ENCODE assay signal across 1 cellular context in genomic region chr19:30857388-30857787, GRCh38.
TF ChIP-seq lines count a peak whose summit lies in the region.

No MANE protein-coding gene starts in this region.

TF ChIP-seq in GM23338, 12 proteins besides CTCF, POLR2A, EP300 and RAD21:
- TF ChIP-seq, protein P1, sequence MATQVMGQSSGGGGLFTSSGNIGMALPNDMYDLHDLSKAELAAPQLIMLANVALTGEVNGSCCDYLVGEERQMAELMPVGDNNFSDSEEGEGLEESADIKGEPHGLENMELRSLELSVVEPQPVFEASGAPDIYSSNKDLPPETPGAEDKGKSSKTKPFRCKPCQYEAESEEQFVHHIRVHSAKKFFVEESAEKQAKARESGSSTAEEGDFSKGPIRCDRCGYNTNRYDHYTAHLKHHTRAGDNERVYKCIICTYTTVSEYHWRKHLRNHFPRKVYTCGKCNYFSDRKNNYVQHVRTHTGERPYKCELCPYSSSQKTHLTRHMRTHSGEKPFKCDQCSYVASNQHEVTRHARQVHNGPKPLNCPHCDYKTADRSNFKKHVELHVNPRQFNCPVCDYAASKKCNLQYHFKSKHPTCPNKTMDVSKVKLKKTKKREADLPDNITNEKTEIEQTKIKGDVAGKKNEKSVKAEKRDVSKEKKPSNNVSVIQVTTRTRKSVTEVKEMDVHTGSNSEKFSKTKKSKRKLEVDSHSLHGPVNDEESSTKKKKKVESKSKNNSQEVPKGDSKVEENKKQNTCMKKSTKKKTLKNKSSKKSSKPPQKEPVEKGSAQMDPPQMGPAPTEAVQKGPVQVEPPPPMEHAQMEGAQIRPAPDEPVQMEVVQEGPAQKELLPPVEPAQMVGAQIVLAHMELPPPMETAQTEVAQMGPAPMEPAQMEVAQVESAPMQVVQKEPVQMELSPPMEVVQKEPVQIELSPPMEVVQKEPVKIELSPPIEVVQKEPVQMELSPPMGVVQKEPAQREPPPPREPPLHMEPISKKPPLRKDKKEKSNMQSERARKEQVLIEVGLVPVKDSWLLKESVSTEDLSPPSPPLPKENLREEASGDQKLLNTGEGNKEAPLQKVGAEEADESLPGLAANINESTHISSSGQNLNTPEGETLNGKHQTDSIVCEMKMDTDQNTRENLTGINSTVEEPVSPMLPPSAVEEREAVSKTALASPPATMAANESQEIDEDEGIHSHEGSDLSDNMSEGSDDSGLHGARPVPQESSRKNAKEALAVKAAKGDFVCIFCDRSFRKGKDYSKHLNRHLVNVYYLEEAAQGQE (IDR thresholded peaks at IDR 0.05; ENCODE audit: unreplicated experiment): no peak
- no peak for TF ChIP-seq JUNB (IDR thresholded peaks at IDR 0.05; ENCODE audit: unreplicated experiment)
- no peak for TF ChIP-seq NANOG (IDR thresholded peaks at IDR 0.05; ENCODE audit: borderline replicate concordance)
- TF ChIP-seq, protein P2, sequence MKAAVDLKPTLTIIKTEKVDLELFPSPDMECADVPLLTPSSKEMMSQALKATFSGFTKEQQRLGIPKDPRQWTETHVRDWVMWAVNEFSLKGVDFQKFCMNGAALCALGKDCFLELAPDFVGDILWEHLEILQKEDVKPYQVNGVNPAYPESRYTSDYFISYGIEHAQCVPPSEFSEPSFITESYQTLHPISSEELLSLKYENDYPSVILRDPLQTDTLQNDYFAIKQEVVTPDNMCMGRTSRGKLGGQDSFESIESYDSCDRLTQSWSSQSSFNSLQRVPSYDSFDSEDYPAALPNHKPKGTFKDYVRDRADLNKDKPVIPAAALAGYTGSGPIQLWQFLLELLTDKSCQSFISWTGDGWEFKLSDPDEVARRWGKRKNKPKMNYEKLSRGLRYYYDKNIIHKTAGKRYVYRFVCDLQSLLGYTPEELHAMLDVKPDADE (IDR thresholded peaks at IDR 0.05): no peak
- TF ChIP-seq STAT1 (IDR thresholded peaks at IDR 0.05; ENCODE audit: unreplicated experiment): no peak
- TF ChIP-seq EZH2phosphoT487 (IDR thresholded peaks at IDR 0.05; ENCODE audit: unreplicated experiment): no peak
- TF ChIP-seq, protein P3, sequence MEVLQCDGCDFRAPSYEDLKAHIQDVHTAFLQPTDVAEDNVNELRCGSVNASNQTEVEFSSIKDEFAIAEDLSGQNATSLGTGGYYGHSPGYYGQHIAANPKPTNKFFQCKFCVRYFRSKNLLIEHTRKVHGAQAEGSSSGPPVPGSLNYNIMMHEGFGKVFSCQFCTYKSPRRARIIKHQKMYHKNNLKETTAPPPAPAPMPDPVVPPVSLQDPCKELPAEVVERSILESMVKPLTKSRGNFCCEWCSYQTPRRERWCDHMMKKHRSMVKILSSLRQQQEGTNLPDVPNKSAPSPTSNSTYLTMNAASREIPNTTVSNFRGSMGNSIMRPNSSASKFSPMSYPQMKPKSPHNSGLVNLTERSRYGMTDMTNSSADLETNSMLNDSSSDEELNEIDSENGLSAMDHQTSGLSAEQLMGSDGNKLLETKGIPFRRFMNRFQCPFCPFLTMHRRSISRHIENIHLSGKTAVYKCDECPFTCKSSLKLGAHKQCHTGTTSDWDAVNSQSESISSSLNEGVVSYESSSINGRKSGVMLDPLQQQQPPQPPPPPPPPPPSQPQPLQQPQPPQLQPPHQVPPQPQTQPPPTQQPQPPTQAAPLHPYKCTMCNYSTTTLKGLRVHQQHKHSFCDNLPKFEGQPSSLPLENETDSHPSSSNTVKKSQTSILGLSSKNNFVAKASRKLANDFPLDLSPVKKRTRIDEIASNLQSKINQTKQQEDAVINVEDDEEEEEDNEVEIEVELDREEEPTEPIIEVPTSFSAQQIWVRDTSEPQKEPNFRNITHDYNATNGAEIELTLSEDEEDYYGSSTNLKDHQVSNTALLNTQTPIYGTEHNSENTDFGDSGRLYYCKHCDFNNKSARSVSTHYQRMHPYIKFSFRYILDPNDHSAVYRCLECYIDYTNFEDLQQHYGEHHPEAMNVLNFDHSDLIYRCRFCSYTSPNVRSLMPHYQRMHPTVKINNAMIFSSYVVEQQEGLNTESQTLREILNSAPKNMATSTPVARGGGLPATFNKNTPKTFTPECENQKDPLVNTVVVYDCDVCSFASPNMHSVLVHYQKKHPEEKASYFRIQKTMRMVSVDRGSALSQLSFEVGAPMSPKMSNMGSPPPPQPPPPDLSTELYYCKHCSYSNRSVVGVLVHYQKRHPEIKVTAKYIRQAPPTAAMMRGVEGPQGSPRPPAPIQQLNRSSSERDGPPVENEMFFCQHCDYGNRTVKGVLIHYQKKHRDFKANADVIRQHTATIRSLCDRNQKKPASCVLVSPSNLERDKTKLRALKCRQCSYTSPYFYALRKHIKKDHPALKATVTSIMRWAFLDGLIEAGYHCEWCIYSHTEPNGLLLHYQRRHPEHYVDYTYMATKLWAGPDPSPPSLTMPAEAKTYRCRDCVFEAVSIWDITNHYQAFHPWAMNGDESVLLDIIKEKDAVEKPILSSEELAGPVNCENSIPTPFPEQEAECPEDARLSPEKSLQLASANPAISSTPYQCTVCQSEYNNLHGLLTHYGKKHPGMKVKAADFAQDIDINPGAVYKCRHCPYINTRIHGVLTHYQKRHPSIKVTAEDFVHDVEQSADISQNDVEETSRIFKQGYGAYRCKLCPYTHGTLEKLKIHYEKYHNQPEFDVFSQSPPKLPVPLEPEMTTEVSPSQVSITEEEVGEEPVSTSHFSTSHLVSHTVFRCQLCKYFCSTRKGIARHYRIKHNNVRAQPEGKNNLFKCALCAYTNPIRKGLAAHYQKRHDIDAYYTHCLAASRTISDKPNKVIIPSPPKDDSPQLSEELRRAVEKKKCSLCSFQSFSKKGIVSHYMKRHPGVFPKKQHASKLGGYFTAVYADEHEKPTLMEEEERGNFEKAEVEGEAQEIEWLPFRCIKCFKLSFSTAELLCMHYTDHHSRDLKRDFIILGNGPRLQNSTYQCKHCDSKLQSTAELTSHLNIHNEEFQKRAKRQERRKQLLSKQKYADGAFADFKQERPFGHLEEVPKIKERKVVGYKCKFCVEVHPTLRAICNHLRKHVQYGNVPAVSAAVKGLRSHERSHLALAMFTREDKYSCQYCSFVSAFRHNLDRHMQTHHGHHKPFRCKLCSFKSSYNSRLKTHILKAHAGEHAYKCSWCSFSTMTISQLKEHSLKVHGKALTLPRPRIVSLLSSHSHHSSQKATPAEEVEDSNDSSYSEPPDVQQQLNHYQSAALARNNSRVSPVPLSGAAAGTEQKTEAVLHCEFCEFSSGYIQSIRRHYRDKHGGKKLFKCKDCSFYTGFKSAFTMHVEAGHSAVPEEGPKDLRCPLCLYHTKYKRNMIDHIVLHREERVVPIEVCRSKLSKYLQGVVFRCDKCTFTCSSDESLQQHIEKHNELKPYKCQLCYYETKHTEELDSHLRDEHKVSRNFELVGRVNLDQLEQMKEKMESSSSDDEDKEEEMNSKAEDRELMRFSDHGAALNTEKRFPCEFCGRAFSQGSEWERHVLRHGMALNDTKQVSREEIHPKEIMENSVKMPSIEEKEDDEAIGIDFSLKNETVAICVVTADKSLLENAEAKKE (CRISPR knock-in tag; IDR thresholded peaks at IDR 0.05): no peak
